8 cellular contexts compared by ENCODE assay signal in the genomic region with DNA sequence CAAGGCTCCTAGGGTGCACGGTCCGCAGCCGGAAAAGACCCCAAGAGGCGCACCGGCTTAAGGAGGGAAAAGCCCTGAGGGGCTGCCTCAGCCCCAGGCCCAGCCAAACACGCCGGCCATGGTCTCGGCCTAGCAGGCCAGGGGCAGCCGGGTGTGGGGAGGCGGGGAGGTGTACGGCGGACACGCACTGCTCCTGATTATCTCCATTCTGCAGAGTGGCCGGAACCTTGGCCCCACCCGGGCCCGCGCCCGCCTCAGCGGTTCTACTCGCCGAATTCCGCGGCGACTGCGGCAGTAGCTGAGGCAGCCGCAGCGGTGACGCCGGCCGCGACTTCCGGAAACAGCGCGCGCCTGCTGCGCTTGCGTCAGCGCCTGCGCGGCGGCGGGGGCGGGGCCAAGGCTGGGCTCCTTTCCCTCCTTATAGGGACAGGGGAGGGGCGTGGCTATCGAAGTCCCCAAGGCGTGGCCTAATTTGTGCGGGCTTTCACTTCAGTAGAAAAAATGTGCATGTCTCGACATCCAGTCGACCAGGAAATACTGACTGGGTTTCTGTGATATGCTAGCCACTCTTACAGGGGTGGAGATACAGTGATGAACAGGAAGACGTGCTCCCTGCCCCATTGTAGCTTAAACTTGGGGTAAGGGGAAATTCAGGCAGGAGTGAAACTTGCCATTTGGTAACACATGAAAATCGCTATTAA. TPM values are rescaled to one million over a fixed set of nuclear protein-coding genes. Genes with fewer than 3 reads are reported as not detected.
DNase-seq lines count a peak whose midpoint lies in the region; ATAC-seq and TF ChIP-seq lines count a peak whose summit lies in the region.

A gene with protein sequence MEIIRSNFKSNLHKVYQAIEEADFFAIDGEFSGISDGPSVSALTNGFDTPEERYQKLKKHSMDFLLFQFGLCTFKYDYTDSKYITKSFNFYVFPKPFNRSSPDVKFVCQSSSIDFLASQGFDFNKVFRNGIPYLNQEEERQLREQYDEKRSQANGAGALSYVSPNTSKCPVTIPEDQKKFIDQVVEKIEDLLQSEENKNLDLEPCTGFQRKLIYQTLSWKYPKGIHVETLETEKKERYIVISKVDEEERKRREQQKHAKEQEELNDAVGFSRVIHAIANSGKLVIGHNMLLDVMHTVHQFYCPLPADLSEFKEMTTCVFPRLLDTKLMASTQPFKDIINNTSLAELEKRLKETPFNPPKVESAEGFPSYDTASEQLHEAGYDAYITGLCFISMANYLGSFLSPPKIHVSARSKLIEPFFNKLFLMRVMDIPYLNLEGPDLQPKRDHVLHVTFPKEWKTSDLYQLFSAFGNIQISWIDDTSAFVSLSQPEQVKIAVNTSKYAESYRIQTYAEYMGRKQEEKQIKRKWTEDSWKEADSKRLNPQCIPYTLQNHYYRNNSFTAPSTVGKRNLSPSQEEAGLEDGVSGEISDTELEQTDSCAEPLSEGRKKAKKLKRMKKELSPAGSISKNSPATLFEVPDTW (minus strand): TSS at position 342 of the 701 bp plus-strand sequence. CDS start 135 bp downstream, at position 207.

- H3K27me3 Mint-ChIP-seq in activated B cell treated with CpG ODN at 0.5 μM for 24 hours: no peaks in the 10 kb centered on the region

- no peaks in the 10 kb centered on the region for H3K9me3 ChIP-seq in smooth muscle cell (replicated peaks; ENCODE audit: low read depth)

- POLR2A ChIA-PET in activated B cell treated with CpG ODN at 0.5 μM for 24 hours (lab: Charles Lee): interaction anchor here (0.5 to 2.2 kb wide), 12 partner anchors 10 to 710 kb away, joined by 3 to 17 read pairs (median 5); a partner anchor contains a TSS

- H3K9ac ChIP-seq in smooth muscle cell (ENCODE audit: low read depth): peak within 1 kb of the TSS; percentile 86

- 3% methylated on average over 31 of the region's 51 CpGs for WGBS in smooth muscle cell (ENCODE audit: low lambda C conversion rate)

- H3F3A ChIP-seq in smooth muscle cell (ENCODE audit: low read depth): no peaks in the 10 kb centered on the region

- DNase-seq in ACHN: peak; percentile 99
- peak; percentile 96 for DNase-seq in NCI-H345 (lab: John Stamatoyannopoulos, UW)
- peak; percentile 98 for DNase-seq in activated B cell treated with CpG ODN at 0.5 μM for 24 hours
- peak; percentile 97 to 98 for DNase-seq in cardiac fibroblast (ENCODE audit: low read depth in 2 of 2)
- peak; percentile 98 for DNase-seq in iPS-NIHi7 (ENCODE audit: extremely low spot score)
- DNase-seq in smooth muscle cell (lab: John Stamatoyannopoulos, UW; ENCODE audit: unreplicated experiment): peak; percentile 85

- peak within 1 kb of the TSS; percentile 96 for H3K4me2 ChIP-seq in smooth muscle cell

- intact Hi-C loops in activated B cell treated with CpG ODN at 0.5 μM for 24 hours (cut with micrococcal nuclease): loop anchor here (1.0 to 10.0 kb wide), 4 partner anchors 22 to 1012 kb away; a partner anchor contains a TSS

- peaks cover 50% of the 10 kb centered on the region for H3K4me1 Mint-ChIP-seq in activated B cell treated with CpG ODN at 0.5 μM for 24 hours

- H4K20me1 ChIP-seq in smooth muscle cell (ENCODE audit: low read depth): peaks cover 15% of the 10 kb centered on the region

- peak within 1 kb of the TSS; percentile 24 for H2AFZ ChIP-seq in smooth muscle cell (ENCODE audit: low read depth)

- no peaks in the 10 kb centered on the region for H3K27me3 ChIP-seq in smooth muscle cell (ENCODE audit: low read depth)

- in situ Hi-C loops in ACHN (cut with HindIII; ENCODE audit: low pct_ligation_motif_present, low pct_unique_long_range_greater_than_20kb, low sequenced_read_pairs): no loop called here

- peak within 1 kb of the TSS; percentile 92 for H3K4me3 Mint-ChIP-seq in activated B cell treated with CpG ODN at 0.5 μM for 24 hours

- H3K4me3 ChIP-seq in cardiac fibroblast (replicated peaks in 1 of 2; ENCODE audit: low read depth in 2 of 2, low read length in 2 of 2) (peak within 1 kb of the TSS; percentile 93 to 95), smooth muscle cell (peak within 1 kb of the TSS; percentile 84)

- peaks cover 46% of the 10 kb centered on the region for H3K79me2 ChIP-seq in smooth muscle cell (ENCODE audit: low read depth)

- peak within 1 kb of the TSS; percentile 79 for H3K27ac ChIP-seq in smooth muscle cell (ENCODE audit: low read depth)

- peaks cover 6% of the 10 kb centered on the region for H3K36me3 ChIP-seq in smooth muscle cell (ENCODE audit: low read depth)

- H3K36me3 Mint-ChIP-seq in activated B cell treated with CpG ODN at 0.5 μM for 24 hours (ENCODE audit: low read depth): peaks cover 47% of the 10 kb centered on the region

- TF ChIP-seq CTCF in activated B cell treated with CpG ODN at 0.5 μM for 24 hours (IDR thresholded peaks at IDR 0.05) (no peak), cardiac fibroblast (IDR thresholded peaks at IDR 0.05; ENCODE audit: low read depth, low read length) (no peak), smooth muscle cell (IDR thresholded peaks at IDR 0.05; ENCODE audit: borderline replicate concordance, insufficient read depth, poor library complexity, severe bottlenecking) (no peak)

- peak within 1 kb of the TSS; percentile 97 for H3K27ac Mint-ChIP-seq in activated B cell treated with CpG ODN at 0.5 μM for 24 hours

- ATAC-seq in GM18909 (IDR thresholded peaks at IDR 0.05; ENCODE audit: poor library complexity, unreplicated experiment) (peak; percentile 54), HG03175 (IDR thresholded peaks at IDR 0.05; ENCODE audit: unreplicated experiment) (peak; percentile 50), activated B cell treated with CpG ODN at 0.5 μM for 24 hours (ENCODE audit: low read depth) (peak; percentile 70)

- H3K9me3 Mint-ChIP-seq in activated B cell treated with CpG ODN at 0.5 μM for 24 hours: peaks cover 3% of the 10 kb centered on the region

- peaks cover 19% of the 10 kb centered on the region for H3K4me1 ChIP-seq in smooth muscle cell (ENCODE audit: low read depth)

- CTCF ChIA-PET in activated B cell treated with CpG ODN at 0.5 μM for 24 hours (lab: Charles Lee): interaction anchor here (0.6 kb wide), 1 partner anchor 24 kb away, joined by 3 read pairs; no protein-coding TSS in a partner anchor

RNA-seq across cellular contexts. Expression of the gene that starts here (rescaled TPM):
- total RNA-seq in activated B cell treated with CpG ODN at 0.5 μM for 24 hours (47.3 and 49.6 TPM in 2 replicates), smooth muscle cell (22.9 and 24.6 TPM in 2 replicates)
- 22.2 and 24.8 TPM in 2 replicates for polyA plus RNA-seq in smooth muscle cell

Comparison
In these comparisons a context has a peak if more than half of its experiments do, and no peak if none do; other contexts are left out.
1. Peak in every context shown above with its lines: DNase-seq, ATAC-seq, H3K4me3 ChIP-seq and H3K27ac ChIP-seq.